Comparison of ENCODE assay signal across 10 cellular contexts in the genomic region with DNA sequence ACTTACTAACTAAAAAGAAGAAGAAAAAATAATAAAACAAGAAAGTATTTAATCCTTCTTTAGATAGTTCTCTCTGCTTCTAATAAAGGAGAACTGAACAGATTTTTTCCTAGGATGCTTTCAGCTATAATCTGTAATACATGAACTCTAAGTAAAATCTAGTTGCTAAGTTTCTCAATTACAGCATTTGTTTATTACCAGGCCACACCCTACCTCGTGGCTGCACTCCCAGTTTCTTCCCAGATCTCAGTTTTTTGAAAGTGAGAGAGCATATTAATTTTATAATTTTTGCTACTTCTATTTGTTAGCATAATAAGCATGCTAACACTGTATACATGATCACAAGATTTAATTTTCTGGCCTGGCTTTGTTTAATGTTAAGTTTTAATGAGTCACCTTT.
"Had no signal": no experiment of that assay in that cellular context is flagged by ENCODE, and none has a peak within 500 bp of the region (broad histone marks: within the 10 kb centered on the region; RNA-seq: fewer than 3 reads in every experiment).

No MANE protein-coding gene starts in this region.

- H3K27ac ChIP-seq: cardiac muscle cell, dorsolateral prefrontal cortex had no signal

- H3K4me3 ChIP-seq: cardiac muscle cell, dorsolateral prefrontal cortex had no signal

- H3K27me3 ChIP-seq: cardiac muscle cell, dorsolateral prefrontal cortex had no signal

- DNase-seq: activated CD4-positive, alpha-beta T cell treated with anti-CD3 and anti-CD28 coated beads for 36 hours; activated CD8-positive, alpha-beta T cell treated with anti-CD3 and anti-CD28 coated beads for 36 hours; activated effector memory CD4-positive, alpha-beta T cell treated with Interleukin-2 at 50 U/mL for 16 hours; activated naive CD4-positive, alpha-beta T cell treated with anti-CD3 and anti-CD28 coated beads, Interleukin-2, amount 50 U/mL, for 16 hours; activated T-cell treated with anti-CD3 and anti-CD28 coated beads, Interleukin-2, amount 50 U/mL, for 4 hours; dorsolateral prefrontal cortex; stimulated activated CD4-positive, alpha-beta T cell treated with anti-CD3 and anti-CD28 coated beads, Interleukin-2, amount 100 ng/mL, for 48 hours; stimulated activated naive B cell treated with anti-CD40 and anti-IgM and Interleukin-4, amounts not matched to agents 10 μg/mL and 1 μg/mL and 100 μg/mL, for 72 hours; trophoblast cell had no signal

- H3K36me3 ChIP-seq: cardiac muscle cell had no signal
